10 cellular contexts compared by ENCODE assay signal in genomic region chr3:71456155-71456554, GRCh38.
DNase-seq lines count a peak whose midpoint lies in the region; ATAC-seq and TF ChIP-seq lines count a peak whose summit lies in the region.
"Had no signal": no experiment of that assay in that cellular context is flagged by ENCODE, and none has a peak within 500 bp of the region (broad histone marks: within the 10 kb centered on the region; RNA-seq: fewer than 3 reads in every experiment).

No MANE protein-coding gene starts in this region.

- peaks cover 80% of the 10 kb centered on the region for H3K4me1 Mint-ChIP-seq in activated naive CD4-positive, alpha-beta T cell treated with anti-CD3 and anti-CD28 coated beads, Interleukin-2, amount 10 ng/mL, durations not matched to agents 7 days and 5 days

- peak overlapping the region; percentile 85 for H3K27ac ChIP-seq in OCI-LY1 (ENCODE audit: low read depth, low read length, poor library complexity, severe bottlenecking)
- peak overlapping the region; percentile 70 for H3K27ac ChIP-seq in effector memory CD4-positive, alpha-beta T cell (ENCODE audit: insufficient read depth, low read length, poor library complexity, severe bottlenecking)
- peak overlapping the region; percentile 19 for H3K27ac ChIP-seq in thymus (ENCODE audit: low read depth)

- peak overlapping the region; percentile 64 for H3K4me2 ChIP-seq in OCI-LY1 (ENCODE audit: low read length)

- H3K4me3 Mint-ChIP-seq in activated naive CD4-positive, alpha-beta T cell treated with anti-CD3 and anti-CD28 coated beads, Interleukin-2, amount 10 ng/mL, durations not matched to agents 7 days and 5 days = peak overlapping the region; percentile 46

- peaks cover 11% of the 10 kb centered on the region for H3K36me3 Mint-ChIP-seq in activated naive CD4-positive, alpha-beta T cell treated with anti-CD3 and anti-CD28 coated beads, Interleukin-2, amount 10 ng/mL, durations not matched to agents 7 days and 5 days

- H3K4me3 ChIP-seq in OCI-LY1 (ENCODE audit: low read depth, low read length, poor library complexity, severe bottlenecking) (peak overlapping the region; percentile 34), thymus (ENCODE audit: low read length) (no peak overlapping the region)
- H3K4me3 ChIP-seq in effector memory CD4-positive, alpha-beta T cell (ENCODE audit: insufficient read depth, low read depth, low read length, poor library complexity, severe bottlenecking) = peak overlapping the region; percentile 39

- peaks cover 77% of the 10 kb centered on the region for H3K79me2 ChIP-seq in OCI-LY1 (ENCODE audit: insufficient read depth, low read length)

- CTCF ChIA-PET in activated naive CD4-positive, alpha-beta T cell treated with anti-CD3 and anti-CD28 coated beads, Interleukin-2, amount 10 ng/mL, durations not matched to agents 7 days and 5 days (lab: Charles Lee) = interaction anchor here (0.8 to 1.8 kb wide), 3 partner anchors 24 to 130 kb away, joined by 3 to 6 read pairs (median 3); no protein-coding TSS in a partner anchor

- no peaks in the 10 kb centered on the region for H3K27me3 ChIP-seq in OCI-LY1 (ENCODE audit: insufficient read depth, low read length)
- no peaks in the 10 kb centered on the region for H3K27me3 ChIP-seq in effector memory CD4-positive, alpha-beta T cell (replicated peaks; ENCODE audit: control insufficient read depth, insufficient read depth, low read length, poor library complexity, severe bottlenecking)
- H3K27me3 ChIP-seq in thymus (ENCODE audit: control insufficient read depth, insufficient read depth) = no peaks in the 10 kb centered on the region

- H3K9me3 ChIP-seq in OCI-LY1 (ENCODE audit: low read length) (no peaks in the 10 kb centered on the region), thymus (ENCODE audit: control insufficient read depth) (no peaks in the 10 kb centered on the region)
- H3K9me3 ChIP-seq in effector memory CD4-positive, alpha-beta T cell (ENCODE audit: control insufficient read depth, low read length) = no peaks in the 10 kb centered on the region

- WGBS in thymus = 7% methylated on average over 4 of the region's 4 CpGs

- ATAC-seq in omental fat pad (ENCODE audit: low FRiP score) = no peak

- H3K9me3 Mint-ChIP-seq in activated naive CD4-positive, alpha-beta T cell treated with anti-CD3 and anti-CD28 coated beads, Interleukin-2, amount 10 ng/mL, durations not matched to agents 7 days and 5 days = no peaks in the 10 kb centered on the region

- H4K20me1 ChIP-seq in OCI-LY1 (ENCODE audit: insufficient read depth, low read length) = no peaks in the 10 kb centered on the region

- no peak overlapping the region for H2AFZ ChIP-seq in OCI-LY1 (ENCODE audit: low read length)

- DNase-seq in activated naive CD4-positive, alpha-beta T cell treated with anti-CD3 and anti-CD28 coated beads, Interleukin-2, amount 10 ng/mL, durations not matched to agents 7 days and 5 days = no peak
- DNase-seq in activated naive CD4-positive, alpha-beta T cell treated with anti-CD3 and anti-CD28 coated beads, Interleukin-2, amount 50 U/mL, for 16 hours = no peak
- no peak for DNase-seq in effector memory CD4-positive, alpha-beta T cell
- no peak for DNase-seq in ACHN
- no peak for DNase-seq in omental fat pad (ENCODE audit: low spot score)
- DNase-seq in NCI-H82 (lab: John Stamatoyannopoulos, UW) = no peak
- DNase-seq: Calu3, substantia nigra had no signal

- peak overlapping the region; percentile 58; the same call in 1 of the 2 replicates for H3K9ac ChIP-seq in OCI-LY1 (ENCODE audit: low read length)

- peak overlapping the region; percentile 97 for H3K27ac Mint-ChIP-seq in activated naive CD4-positive, alpha-beta T cell treated with anti-CD3 and anti-CD28 coated beads, Interleukin-2, amount 10 ng/mL, durations not matched to agents 7 days and 5 days

- H3K9me2 ChIP-seq in OCI-LY1 (ENCODE audit: low read depth, low read length) = no peaks in the 10 kb centered on the region

- H3K4me1 ChIP-seq in OCI-LY1 (ENCODE audit: insufficient read depth, low read length, severe bottlenecking) (peaks cover 88% of the 10 kb centered on the region), thymus (ENCODE audit: control insufficient read depth, insufficient read depth, low read length) (peaks cover 47% of the 10 kb centered on the region)
- H3K4me1 ChIP-seq in effector memory CD4-positive, alpha-beta T cell (ENCODE audit: control insufficient read depth, insufficient read depth, low read length, poor library complexity, severe bottlenecking) = peaks cover 75% of the 10 kb centered on the region

- no peak; the same call in 1 of the 2 replicates for TF ChIP-seq CTCF in OCI-LY1 (IDR thresholded peaks at IDR 0.05; ENCODE audit: low read length)
- TF ChIP-seq CTCF in omental fat pad (IDR thresholded peaks at IDR 0.05) = no peak

- 0 out of 2 replicates have a peak, but pooled peaks cover 5% of the 10 kb centered on the region for H3F3A ChIP-seq in OCI-LY1 (ENCODE audit: insufficient read depth, low read length)

- in situ Hi-C loops in ACHN (cut with HindIII; ENCODE audit: low pct_ligation_motif_present, low pct_unique_long_range_greater_than_20kb, low sequenced_read_pairs) = no loop called here

- H3K36me3 ChIP-seq in OCI-LY1 (ENCODE audit: insufficient read depth, low read length) (peaks cover 8% of the 10 kb centered on the region; the same call in 1 of the 2 replicates), thymus (ENCODE audit: control insufficient read depth, insufficient read depth) (no peaks in the 10 kb centered on the region)
- H3K36me3 ChIP-seq in effector memory CD4-positive, alpha-beta T cell (ENCODE audit: control insufficient read depth, insufficient read depth, low read length) = no peaks in the 10 kb centered on the region

- no peaks in the 10 kb centered on the region for H3K27me3 Mint-ChIP-seq in activated naive CD4-positive, alpha-beta T cell treated with anti-CD3 and anti-CD28 coated beads, Interleukin-2, amount 10 ng/mL, durations not matched to agents 7 days and 5 days

Comparison
In these comparisons a context has a peak if more than half of its experiments do, and no peak if none do; other contexts are left out.
1. H3K27ac ChIP-seq: peak in every context shown above with its lines; median percentile 85 in OCI-LY1; 70 in effector memory CD4-positive, alpha-beta T cell; 19 in thymus.